Comparison of ENCODE assay signal across 23 cellular contexts in the genomic region with DNA sequence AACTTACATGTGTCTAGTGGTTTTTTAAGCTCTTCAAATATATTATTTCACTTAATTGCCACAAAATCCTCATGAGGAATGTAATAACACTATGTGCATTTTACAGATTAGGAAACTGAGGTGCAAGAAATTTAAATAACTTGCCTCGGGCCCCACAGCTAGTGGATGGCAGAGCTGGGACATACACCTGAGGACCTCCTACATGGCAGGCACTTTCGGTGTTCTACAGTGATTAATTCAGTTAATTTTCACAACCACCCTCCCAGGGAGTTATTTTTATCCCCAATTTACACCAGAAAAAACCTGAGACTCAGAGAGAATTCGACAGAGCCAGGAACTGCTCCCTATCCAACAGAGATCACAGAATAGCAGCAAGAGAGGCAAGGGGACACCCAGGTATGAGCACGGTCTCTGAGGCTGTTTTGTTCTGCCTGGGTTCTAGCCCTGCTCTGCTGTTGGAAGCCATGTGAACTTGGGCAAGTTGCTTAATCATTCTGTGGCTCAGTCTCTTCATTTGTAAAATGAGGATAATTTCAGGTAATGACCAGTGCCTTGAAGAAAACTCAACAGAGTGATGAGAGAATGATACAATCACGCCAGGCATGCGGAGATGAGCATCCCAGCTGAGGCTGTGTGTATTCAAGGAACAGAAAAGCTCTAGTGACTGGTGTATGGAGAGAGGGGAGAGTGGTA.
"Had no signal": no experiment of that assay in that cellular context is flagged by ENCODE, and none has a peak within 500 bp of the region (broad histone marks: within the 10 kb centered on the region; RNA-seq: fewer than 3 reads in every experiment).

No MANE protein-coding gene starts in this region.

- H3K27ac ChIP-seq: breast epithelium, Peyer's patch, RWPE1, SJCRH30 had no signal

- H3K27me3 Mint-ChIP-seq: activated CD4-positive, alpha-beta memory T cell treated with anti-CD3 and anti-CD28 coated beads, Interleukin-2, amount 10 ng/mL, durations not matched to agents 7 days and 5 days had no signal

- ATAC-seq: activated CD4-positive, alpha-beta T cell treated with anti-CD3 and anti-CD28 coated beads for 36 hours; activated T-cell treated with anti-CD3 and anti-CD28 coated beads, Interleukin-2, amount 50 U/mL, for 72 hours; SK-N-SH treated with all-trans-retinoic acid at 6 μM for 48 hours had no signal

- H3K4me3 Mint-ChIP-seq: activated CD4-positive, alpha-beta memory T cell treated with anti-CD3 and anti-CD28 coated beads, Interleukin-2, amount 10 ng/mL, durations not matched to agents 7 days and 5 days; activated CD4-positive, alpha-beta T cell treated with anti-CD3 and anti-CD28 coated beads for 36 hours; activated naive CD4-positive, alpha-beta T cell treated with anti-CD3 and anti-CD28 coated beads, Interleukin-2, amount 10 ng/mL, durations not matched to agents 7 days and 5 days; activated naive CD8-positive, alpha-beta T cell treated with anti-CD3 and anti-CD28 coated beads for 36 hours; activated T-cell treated with anti-CD3 and anti-CD28 coated beads, Interleukin-2, amount 50 U/mL, for 72 hours; T-helper 2 cell treated with Interferon-gamma antibody and Interleukin-4, amounts not matched to agents 5 μg/mL and 100 μg/mL, for 36 hours had no signal

- H3K27ac Mint-ChIP-seq: activated CD4-positive, alpha-beta memory T cell treated with anti-CD3 and anti-CD28 coated beads, Interleukin-2, amount 10 ng/mL, durations not matched to agents 7 days and 5 days; activated CD4-positive, alpha-beta T cell treated with anti-CD3 and anti-CD28 coated beads for 36 hours; activated naive CD4-positive, alpha-beta T cell treated with anti-CD3 and anti-CD28 coated beads, Interleukin-2, amount 10 ng/mL, durations not matched to agents 7 days and 5 days; activated naive CD8-positive, alpha-beta T cell treated with anti-CD3 and anti-CD28 coated beads for 36 hours; activated T-cell treated with anti-CD3 and anti-CD28 coated beads, Interleukin-2, amount 50 U/mL, for 72 hours; activated T-helper 2 cell treated with anti-CD3 and anti-CD28 coated beads, Interferon-gamma antibody, Interleukin-2, Interleukin-4, amounts not matched to agents 10 μg/mL and 5 μg/mL and 100 μg/mL, durations not matched to agents 14 hours and 24 hours and 36 hours; T-helper 2 cell treated with Interferon-gamma antibody and Interleukin-4, amounts not matched to agents 5 μg/mL and 100 μg/mL, for 36 hours had no signal

- H3K4me1 Mint-ChIP-seq: activated CD4-positive, alpha-beta memory T cell treated with anti-CD3 and anti-CD28 coated beads, Interleukin-2, amount 10 ng/mL, durations not matched to agents 7 days and 5 days; activated CD4-positive, alpha-beta T cell treated with anti-CD3 and anti-CD28 coated beads for 36 hours; activated naive CD4-positive, alpha-beta T cell treated with anti-CD3 and anti-CD28 coated beads, Interleukin-2, amount 10 ng/mL, durations not matched to agents 7 days and 5 days; activated naive CD8-positive, alpha-beta T cell treated with anti-CD3 and anti-CD28 coated beads for 36 hours had no signal

- H3K9me3 ChIP-seq: breast epithelium, Peyer's patch, SJCRH30 had no signal

- H3K36me3 ChIP-seq: breast epithelium, Peyer's patch, SJCRH30 had no signal

- H3K9me3 Mint-ChIP-seq: activated CD4-positive, alpha-beta memory T cell treated with anti-CD3 and anti-CD28 coated beads, Interleukin-2, amount 10 ng/mL, durations not matched to agents 7 days and 5 days; activated naive CD4-positive, alpha-beta T cell treated with anti-CD3 and anti-CD28 coated beads, Interleukin-2, amount 10 ng/mL, durations not matched to agents 7 days and 5 days; activated naive CD8-positive, alpha-beta T cell treated with anti-CD3 and anti-CD28 coated beads for 36 hours; activated T-cell treated with anti-CD3 and anti-CD28 coated beads, Interleukin-2, amount 50 U/mL, for 72 hours; activated T-helper 2 cell treated with anti-CD3 and anti-CD28 coated beads, Interferon-gamma antibody, Interleukin-2, Interleukin-4, amounts not matched to agents 10 μg/mL and 5 μg/mL and 100 μg/mL, durations not matched to agents 14 hours and 24 hours and 36 hours; T-helper 2 cell treated with Interferon-gamma antibody and Interleukin-4, amounts not matched to agents 5 μg/mL and 100 μg/mL, for 36 hours had no signal

- H3K4me3 ChIP-seq: breast epithelium, Peyer's patch, SJCRH30 had no signal

- DNase-seq: activated CD4-positive, alpha-beta memory T cell treated with anti-CD3 and anti-CD28 coated beads, Interleukin-2, amount 10 ng/mL, durations not matched to agents 7 days and 5 days; activated CD4-positive, alpha-beta T cell treated with anti-CD3 and anti-CD28 coated beads for 36 hours; activated CD4-positive, alpha-beta T cell treated with anti-CD3 and anti-CD28 coated beads, Interleukin-2, amount 50 U/mL, for 1 hour; activated gamma-delta T cell treated with Interleukin-2 at 50 U/mL for 16 hours; activated naive CD4-positive, alpha-beta T cell treated with anti-CD3 and anti-CD28 coated beads, Interleukin-2, amount 10 ng/mL, durations not matched to agents 7 days and 5 days; activated naive CD8-positive, alpha-beta T cell treated with anti-CD3 and anti-CD28 coated beads for 36 hours; activated T-cell treated with anti-CD3 and anti-CD28 coated beads, Interleukin-2, amount 50 U/mL, for 72 hours; anterior cingulate cortex; Kasumi-1; NCI-H1092 treated with DMSO at 0.1 percent for 48 hours; NCI-H1417 treated with DMSO at 0.1 percent for 48 hours; NCI-H2029 treated with DMSO at 0.1 percent for 48 hours; NCI-H510A treated with DMSO at 0.1 percent for 48 hours; NCI-H69; Peyer's patch; Right ventricle myocardium superior; SJCRH30; SW 1271 had no signal

- H3K27me3 ChIP-seq: Peyer's patch, SJCRH30 had no signal

- H3K36me3 Mint-ChIP-seq: activated naive CD4-positive, alpha-beta T cell treated with anti-CD3 and anti-CD28 coated beads, Interleukin-2, amount 10 ng/mL, durations not matched to agents 7 days and 5 days; activated naive CD8-positive, alpha-beta T cell treated with anti-CD3 and anti-CD28 coated beads for 36 hours had no signal

- H3K4me1 ChIP-seq: breast epithelium, Peyer's patch had no signal
